ENCODE assay signal across 9 cellular contexts in genomic region chr19:56252699-56253422, GRCh38. TPM values are rescaled to one million over a fixed set of nuclear protein-coding genes. Genes with fewer than 3 reads are reported as not detected.
DNase-seq lines count a peak whose midpoint lies in the region; ATAC-seq, FAIRE-seq and TF ChIP-seq lines count a peak whose summit lies in the region.
"Had no signal": no experiment of that assay in that cellular context is flagged by ENCODE, and none has a peak within 500 bp of the region (broad histone marks: within the 10 kb centered on the region; RNA-seq: fewer than 3 reads in every experiment).

No MANE protein-coding gene starts in this region.

- H3K4me2 ChIP-seq in osteoblast (ENCODE audit: insufficient read depth, low read length), result no peak overlapping the region

- TF ChIP-seq CTCF in foreskin fibroblast (IDR thresholded peaks at IDR 0.05; ENCODE audit: low read depth, low read length), result peak; percentile 91
- peak; percentile 86 for TF ChIP-seq CTCF in osteoblast (IDR thresholded peaks at IDR 0.05; ENCODE audit: extremely low read depth, low read depth, low read length)
- TF ChIP-seq CTCF in thyroid gland (IDR thresholded peaks at IDR 0.05), result peak; percentile 21 to 78 (median 66)

- H3K4me3 ChIP-seq in HUES6 (ENCODE audit: low read depth, low read length) (peak overlapping the region; percentile 11; the same call in 1 of the 2 replicates), foreskin fibroblast (ENCODE audit: low read depth in 1 of 2, low read length in 2 of 2) (no peak overlapping the region), osteoblast (ENCODE audit: insufficient read depth, low read length) (no peak overlapping the region), thyroid gland (replicated peaks in 1 of 3) (no peak overlapping the region)

- no peaks in the 10 kb centered on the region for H3K79me2 ChIP-seq in osteoblast (ENCODE audit: insufficient read depth, low read length)

- H3K9me3 ChIP-seq in HUES6 (ENCODE audit: control insufficient read depth, insufficient read depth, low read depth, low read length), result peaks cover 6% of the 10 kb centered on the region; the same call in 1 of the 2 replicates
- H3K9me3 ChIP-seq in osteoblast (ENCODE audit: low read depth, low read length), result no peaks in the 10 kb centered on the region
- no peaks in the 10 kb centered on the region for H3K9me3 ChIP-seq in thyroid gland

- no peak overlapping the region for H3K9ac ChIP-seq in HUES6 (ENCODE audit: low read length)

- H3K27ac ChIP-seq in HUES6 (ENCODE audit: low read depth, low read length) (0 out of 2 replicates have a peak overlapping the region, but pooled peaks have one; percentile 51), osteoblast (ENCODE audit: low read depth, low read length) (no peak overlapping the region), thyroid gland (no peak overlapping the region)

- no peak for ATAC-seq in HG03196 (IDR thresholded peaks at IDR 0.05; ENCODE audit: unreplicated experiment)

- TF ChIP-seq POLR2A in thyroid gland (IDR thresholded peaks at IDR 0.05), result no peak

- peaks cover 3% of the 10 kb centered on the region for H4K20me1 ChIP-seq in osteoblast (ENCODE audit: insufficient read depth, low read length)

- H3K36me3 ChIP-seq in HUES6 (ENCODE audit: control insufficient read depth, insufficient read depth, low read length) (no peaks in the 10 kb centered on the region), osteoblast (ENCODE audit: insufficient read depth, low read length) (no peaks in the 10 kb centered on the region), thyroid gland (no peaks in the 10 kb centered on the region)

- H2AFZ ChIP-seq in osteoblast (ENCODE audit: low read length), result peak overlapping the region; percentile 96

- no peak for FAIRE-seq in RCC 7860 (lab: Jason Lieb, UNC)
- FAIRE-seq: colon had no signal

- DNase-seq in DMS53 (lab: John Stamatoyannopoulos, UW) (peak; percentile 93), RCC 7860 (ENCODE audit: low spot score) (peak; percentile 13), foreskin fibroblast (peak; percentile 43 to 86), osteoblast (ENCODE audit: insufficient read length, low spot score, missing footprints) (peak; percentile 89), thyroid gland (peak; percentile 64 to 74)
- peak; percentile 52 for DNase-seq in activated T-helper 9 cell treated with anti-CD3 and anti-CD28 coated beads, Interleukin-2, amount 50 U/mL, for 16 hours (ENCODE audit: low read depth)

- WGBS in thyroid gland, 2 donors, result 33 to 45% methylated on average over 10 of the region's 10 CpGs

- H3K27me3 ChIP-seq in HUES6 (ENCODE audit: control insufficient read depth, insufficient read depth, low read length), result no peaks in the 10 kb centered on the region
- H3K27me3 ChIP-seq in osteoblast (ENCODE audit: insufficient read depth, low read length), result no peaks in the 10 kb centered on the region
- H3K27me3 ChIP-seq in thyroid gland, result no peaks in the 10 kb centered on the region

- no peaks in the 10 kb centered on the region for H3K4me1 ChIP-seq in HUES6 (ENCODE audit: control insufficient read depth, insufficient read depth, low read length)
- no peaks in the 10 kb centered on the region for H3K4me1 ChIP-seq in osteoblast (ENCODE audit: insufficient read depth, low read length)
- H3K4me1 ChIP-seq in thyroid gland, result no peaks in the 10 kb centered on the region

- intact Hi-C loops in thyroid gland (cut with DNase I), result no loop called here

RNA-seq across cellular contexts. Expression of gene EDDM13, which starts 19.7 kb away (rescaled TPM):
- total RNA-seq in osteoblast (not detected in 2 replicates), thyroid gland (1 to 10 TPM in 1 of 4 donors, not detected in 3; 2.0 TPM)

RNA-seq across cellular contexts. Expression of gene ZSCAN5C, which starts 50.8 kb away (rescaled TPM):
- total RNA-seq in osteoblast (not detected in 2 replicates), thyroid gland (not detected)

RNA-seq across cellular contexts. Expression of gene ZSCAN5B, which starts 55.3 kb away (rescaled TPM):
- total RNA-seq in osteoblast (under 0.01 TPM in 1 of 2 replicates, not detected in the other), thyroid gland (not detected)

Comparison
In these comparisons a context has a peak if more than half of its experiments do, and no peak if none do; other contexts are left out.
1. DNase-seq: peak in every context shown above with its lines; median percentile 93 in DMS53; 89 in osteoblast; 69 in thyroid gland; 64 in foreskin fibroblast; 52 in activated T-helper 9 cell treated with anti-CD3 and anti-CD28 coated beads, Interleukin-2, amount 50 U/mL, for 16 hours; 13 in RCC 7860.